ENCODE assay signal across 21 cellular contexts in the genomic region with DNA sequence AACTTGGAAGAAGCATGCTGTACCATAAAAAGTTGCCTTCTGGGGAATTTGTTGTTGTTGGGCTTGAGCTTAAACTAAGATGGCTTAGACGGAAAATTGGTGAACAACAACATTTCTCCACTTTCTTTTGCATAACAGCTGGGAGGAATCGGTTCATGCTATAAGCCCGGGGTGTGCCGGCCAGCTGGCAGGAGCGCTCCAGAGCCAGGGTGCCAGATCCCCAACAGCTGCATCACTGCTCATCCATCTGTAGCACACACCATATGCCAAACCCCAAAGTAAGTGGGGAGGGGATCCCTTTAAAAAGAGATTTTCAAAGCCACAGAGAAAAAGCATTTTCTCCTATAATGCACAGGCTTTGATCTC.
"Had no signal": no experiment of that assay in that cellular context is flagged by ENCODE, and none has a peak within 500 bp of the region (broad histone marks: within the 10 kb centered on the region; RNA-seq: fewer than 3 reads in every experiment).

No MANE protein-coding gene starts in this region.

- H2AFZ ChIP-seq: neural progenitor cell had no signal

- H3K27ac ChIP-seq: body of pancreas, dorsolateral prefrontal cortex, neural progenitor cell, psoas muscle, sigmoid colon, testis, upper lobe of left lung had no signal

- H3K27me3 ChIP-seq: body of pancreas, dorsolateral prefrontal cortex, neural progenitor cell, sigmoid colon, testis, upper lobe of left lung had no signal

- H3K36me3 ChIP-seq: neural progenitor cell, sigmoid colon, upper lobe of left lung had no signal

- H3K4me3 ChIP-seq: body of pancreas, dorsolateral prefrontal cortex, mucosa of descending colon, neural progenitor cell, psoas muscle, sigmoid colon, testis, upper lobe of left lung had no signal

- H3K9me3 ChIP-seq: body of pancreas, mucosa of descending colon, psoas muscle, sigmoid colon, testis, upper lobe of left lung had no signal

- DNase-seq: activated CD4-positive, alpha-beta T cell treated with anti-CD3 and anti-CD28 coated beads, Interleukin-2, amount 10 ng/mL, durations not matched to agents 24 days and 14 days; activated CD8-positive, alpha-beta T cell treated with anti-CD3 and anti-CD28 coated beads for 36 hours; activated naive CD4-positive, alpha-beta T cell treated with anti-CD3 and anti-CD28 coated beads for 36 hours; activated T-cell treated with anti-CD3 and anti-CD28 coated beads, Interleukin-2, amount 50 U/mL, for 1 hour; body of pancreas; central memory CD4-positive, alpha-beta T cell; foreskin melanocyte; kidney; mesenchymal stem cell; mucosa of descending colon; naive thymus-derived CD4-positive, alpha-beta T cell; psoas muscle; sigmoid colon; stimulated activated CD4-positive, alpha-beta T cell treated with anti-CD3 and anti-CD28 coated beads, Interleukin-4, amount 100 ng/mL, for 24 hours; testis had no signal

- FAIRE-seq: colon, kidney had no signal

- H3K4me1 ChIP-seq: body of pancreas, neural progenitor cell, psoas muscle, sigmoid colon, testis had no signal

- ATAC-seq: activated CD8-positive, alpha-beta T cell treated with anti-CD3 and anti-CD28 coated beads for 36 hours; activated T-helper 17 cell treated with anti-CD3 and anti-CD28 coated beads, Interleukin-2, amount 50 U/mL, for 72 hours; body of pancreas; mucosa of descending colon; naive thymus-derived CD4-positive, alpha-beta T cell; psoas muscle; stimulated activated effector memory CD8-positive, alpha-beta T cell treated with anti-CD3 and anti-CD28 coated beads, Interleukin-12 subunit alpha, Interleukin-12 subunit beta, amount 100 ng/mL, for 72 hours had no signal

- H3K9ac ChIP-seq: neural progenitor cell had no signal

- H3K4me2 ChIP-seq: neural progenitor cell had no signal
